Comparison of ENCODE assay signal across 9 cellular contexts in the genomic region with DNA sequence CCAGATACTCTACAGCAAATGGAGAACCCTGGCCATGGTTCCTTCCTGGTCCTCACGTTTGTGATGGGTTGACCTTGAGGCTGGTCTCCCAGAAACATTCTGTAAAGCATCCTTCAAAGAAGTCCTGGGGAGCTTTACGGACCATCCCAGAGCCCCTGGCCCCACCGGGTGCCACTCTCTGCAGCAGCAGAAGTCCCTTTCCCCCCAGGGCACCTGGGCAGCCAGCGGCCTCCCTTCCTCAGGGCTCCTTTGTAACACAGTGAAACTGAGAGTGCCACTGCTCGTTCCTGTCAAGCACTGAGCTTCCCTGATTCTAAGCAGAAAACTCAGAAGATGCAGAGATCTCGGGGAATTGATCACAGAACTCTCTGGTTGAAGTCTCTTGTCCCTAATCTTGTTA.
"Had no signal": no experiment of that assay in that cellular context is flagged by ENCODE, and none has a peak within 500 bp of the region (broad histone marks: within the 10 kb centered on the region; RNA-seq: fewer than 3 reads in every experiment).

No MANE protein-coding gene starts in this region.

- FAIRE-seq: H1, H54, HTR-8/SVneo, K562 had no signal

- DNase-seq: H9, HCEC 1CT, IMR-90, KG1 had no signal

- H3K4me3 ChIP-seq: GM23338, K562 had no signal

- H2AFZ ChIP-seq: GM23338 had no signal

- H3K4me2 ChIP-seq: GM23338 had no signal
